Comparison of ENCODE assay signal across 10 cellular contexts in the genomic region with DNA sequence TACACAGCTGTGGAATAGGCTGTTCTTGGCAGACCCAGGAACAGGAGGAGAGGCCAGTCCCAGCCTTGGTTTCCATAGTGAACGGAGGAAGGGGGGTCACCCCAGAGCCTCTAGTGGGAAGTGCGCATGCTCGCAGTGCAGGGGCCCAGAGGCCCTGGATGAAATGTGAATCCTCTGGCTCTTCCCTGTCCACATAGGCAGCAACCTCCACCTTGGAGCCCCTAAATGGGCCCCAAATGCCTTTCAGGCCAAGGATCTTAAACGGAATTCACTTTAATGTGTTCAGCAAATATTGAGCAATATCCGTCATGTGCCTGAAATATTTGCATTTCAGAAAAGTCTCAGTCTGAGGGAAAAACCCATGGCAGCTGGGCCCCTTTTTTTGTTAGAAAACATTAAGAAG. TPM values are rescaled to one million over a fixed set of nuclear protein-coding genes. Genes with fewer than 3 reads are reported as not detected.
A peak's percentile ranks its signal among the peaks of the same experiment; 100 is the strongest.
DNase-seq lines count a peak whose midpoint lies in the region; ATAC-seq and TF ChIP-seq lines count a peak whose summit lies in the region.
"Had no signal": no experiment of that assay in that cellular context is flagged by ENCODE, and none has a peak within 500 bp of the region (broad histone marks: within the 10 kb centered on the region; RNA-seq: fewer than 3 reads in every experiment).

No MANE protein-coding gene starts in this region.

- H2AFZ ChIP-seq in SK-N-SH (ENCODE audit: low read depth) (no peak overlapping the region), osteoblast (ENCODE audit: low read length) (no peak overlapping the region)

- no peak overlapping the region for H3K27ac ChIP-seq in SK-N-SH (ENCODE audit: low read depth in 2 of 2, low read length in 1 of 2)
- no peak overlapping the region for H3K27ac ChIP-seq in heart right ventricle
- H3K27ac ChIP-seq in osteoblast (ENCODE audit: low read depth, low read length): no peak overlapping the region
- H3K27ac ChIP-seq: HL-60 had no signal

- TF ChIP-seq RAD21 in SK-N-SH (IDR thresholded peaks at IDR 0.05; ENCODE audit: low read length): no peak

- CTCF ChIA-PET in SK-N-SH (lab: Yijun Ruan, JAX): no interaction called here

- H3K9me3 ChIP-seq in BE2C (no peaks in the 10 kb centered on the region), SK-N-SH (no peaks in the 10 kb centered on the region), heart right ventricle (peaks cover 0 to 7% (median 0%) of the 10 kb centered on the region in 11 donors), osteoblast (ENCODE audit: low read depth, low read length) (no peaks in the 10 kb centered on the region)

- H3K4me2 ChIP-seq in SK-N-SH (no peak overlapping the region), osteoblast (ENCODE audit: insufficient read depth, low read length) (no peak overlapping the region)

- 29% methylated on average over 5 of the region's 5 CpGs for WGBS in SK-N-SH (ENCODE audit: low lambda C conversion rate)
- WGBS in heart right ventricle, 2 donors: 66 to 69% methylated on average over 5 of the region's 5 CpGs

- no peak overlapping the region for H3K9ac ChIP-seq in SK-N-SH

- intact Hi-C loops in heart right ventricle (cut with DNase I): no loop called here

- no peaks in the 10 kb centered on the region for H3K27me3 ChIP-seq in BE2C
- no peaks in the 10 kb centered on the region for H3K27me3 ChIP-seq in SK-N-SH (ENCODE audit: insufficient read depth)
- no peaks in the 10 kb centered on the region for H3K27me3 ChIP-seq in heart right ventricle
- no peaks in the 10 kb centered on the region for H3K27me3 ChIP-seq in osteoblast (ENCODE audit: insufficient read depth, low read length)

- no peaks in the 10 kb centered on the region for H3K9me2 ChIP-seq in SK-N-SH

- no peaks in the 10 kb centered on the region for H3F3A ChIP-seq in SK-N-SH (replicated peaks; ENCODE audit: insufficient read depth)

- TF ChIP-seq CTCF in BE2C (IDR thresholded peaks at IDR 0.05; ENCODE audit: low read depth, low read length): no peak
- no peak for TF ChIP-seq CTCF in SK-N-SH (IDR thresholded peaks at IDR 0.05)
- TF ChIP-seq CTCF in heart right ventricle (IDR thresholded peaks at IDR 0.05): no peak
- no peak for TF ChIP-seq CTCF in osteoblast (IDR thresholded peaks at IDR 0.05; ENCODE audit: extremely low read depth, low read depth, low read length)

- H3K79me2 ChIP-seq in SK-N-SH (ENCODE audit: insufficient read depth) (no peaks in the 10 kb centered on the region), osteoblast (ENCODE audit: insufficient read depth, low read length) (no peaks in the 10 kb centered on the region)

- DNase-seq in BE2C: peak; percentile 10
- DNase-seq in SK-N-SH: peak; percentile 41
- DNase-seq in heart right ventricle: peak; percentile 45 to 48
- DNase-seq in osteoblast (ENCODE audit: insufficient read length, low spot score, missing footprints): peak; percentile 29
- no peak for DNase-seq in AML-193 (lab: John Stamatoyannopoulos, UW)
- no peak for DNase-seq in kidney tubule cell (ENCODE audit: low spot score)

- H3K36me3 ChIP-seq in BE2C (no peaks in the 10 kb centered on the region), SK-N-SH (replicated peaks in 1 of 2; ENCODE audit: control insufficient read depth in 1 of 2, insufficient read depth in 2 of 2, low read length in 1 of 2) (no peaks in the 10 kb centered on the region), heart right ventricle (no peaks in the 10 kb centered on the region), osteoblast (ENCODE audit: insufficient read depth, low read length) (no peaks in the 10 kb centered on the region)

- H3K4me1 ChIP-seq in BE2C: no peaks in the 10 kb centered on the region
- H3K4me1 ChIP-seq in SK-N-SH (ENCODE audit: control insufficient read depth in 1 of 2, insufficient read depth in 2 of 2, low read depth in 1 of 2, low read length in 1 of 2): no peaks in the 10 kb centered on the region
- H3K4me1 ChIP-seq in heart right ventricle: peaks cover 0 to 7% (median 0%) of the 10 kb centered on the region in 9 donors
- no peaks in the 10 kb centered on the region for H3K4me1 ChIP-seq in osteoblast (ENCODE audit: insufficient read depth, low read length)

- H4K20me1 ChIP-seq in SK-N-SH (ENCODE audit: insufficient read depth): no peaks in the 10 kb centered on the region
- H4K20me1 ChIP-seq in osteoblast (ENCODE audit: insufficient read depth, low read length): no peaks in the 10 kb centered on the region

- POLR2A ChIA-PET in SK-N-SH (lab: Yijun Ruan, JAX): no interaction called here

- ATAC-seq in heart right ventricle (peak; percentile 73 to 90 (median 84)), HG03039 (IDR thresholded peaks at IDR 0.05; ENCODE audit: unreplicated experiment) (no peak), GM18517 (IDR thresholded peaks at IDR 0.05; ENCODE audit: unreplicated experiment) (no peak)
- ATAC-seq: stimulated activated effector memory CD8-positive, alpha-beta T cell treated with anti-CD3 and anti-CD28 coated beads, Interleukin-12 subunit alpha, Interleukin-12 subunit beta, amount 100 ng/mL, for 72 hours had no signal

- H3K4me3 ChIP-seq in BE2C (ENCODE audit: low read depth, low read length) (no peak overlapping the region), SK-N-SH (ENCODE audit: low read depth in 2 of 2, low read length in 1 of 2) (no peak overlapping the region), heart right ventricle (no peak overlapping the region), osteoblast (ENCODE audit: insufficient read depth, low read length) (no peak overlapping the region)

- TF ChIP-seq EP300 in SK-N-SH (IDR thresholded peaks at IDR 0.05; ENCODE audit: borderline replicate concordance in 1 of 2, low read depth in 1 of 2, low read length in 1 of 2): no peak

TF ChIP-seq in SK-N-SH, 30 proteins besides CTCF, POLR2A, EP300 and RAD21:
- TF ChIP-seq, protein P1, sequence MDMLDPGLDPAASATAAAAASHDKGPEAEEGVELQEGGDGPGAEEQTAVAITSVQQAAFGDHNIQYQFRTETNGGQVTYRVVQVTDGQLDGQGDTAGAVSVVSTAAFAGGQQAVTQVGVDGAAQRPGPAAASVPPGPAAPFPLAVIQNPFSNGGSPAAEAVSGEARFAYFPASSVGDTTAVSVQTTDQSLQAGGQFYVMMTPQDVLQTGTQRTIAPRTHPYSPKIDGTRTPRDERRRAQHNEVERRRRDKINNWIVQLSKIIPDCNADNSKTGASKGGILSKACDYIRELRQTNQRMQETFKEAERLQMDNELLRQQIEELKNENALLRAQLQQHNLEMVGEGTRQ (IDR thresholded peaks at IDR 0.05; ENCODE audit: borderline replicate concordance, low read depth, low read length): no peak
- TF ChIP-seq, protein P2, sequence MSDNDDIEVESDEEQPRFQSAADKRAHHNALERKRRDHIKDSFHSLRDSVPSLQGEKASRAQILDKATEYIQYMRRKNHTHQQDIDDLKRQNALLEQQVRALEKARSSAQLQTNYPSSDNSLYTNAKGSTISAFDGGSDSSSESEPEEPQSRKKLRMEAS (IDR thresholded peaks at IDR 0.05; ENCODE audit: low read depth): no peak
- TF ChIP-seq YY1 (IDR thresholded peaks at IDR 0.05; ENCODE audit: low read depth) (no peak), FOXM1 (IDR thresholded peaks at IDR 0.05; ENCODE audit: low read depth) (no peak), GATA2 (CRISPR knock-in tag; IDR thresholded peaks at IDR 0.05) (no peak), POLR2AphosphoS5 (IDR thresholded peaks at IDR 0.05; ENCODE audit: low read depth, low read length) (no peak), RFX5 (IDR thresholded peaks at IDR 0.05; ENCODE audit: low read length) (no peak), JUND (IDR thresholded peaks at IDR 0.05) (no peak), FOXJ3 (CRISPR knock-in tag; IDR thresholded peaks at IDR 0.05) (no peak)

RNA-seq across cellular contexts. Expression of a gene that starts 3.3 kb away (rescaled TPM):
- polyA plus RNA-seq in BE2C (2012; ENCODE audit: insufficient read depth, insufficient read length, low read depth): 51.9 TPM
- 23.3 and 31.6 TPM in 2 replicates for polyA plus RNA-seq in SK-N-SH (2012; rRNA removed)
- polyA plus RNA-seq in SK-N-SH (2012; cell fraction: cytosol; rRNA removed): 20.0 and 24.7 TPM in 2 replicates
- 15.4 and 18.2 TPM in 2 replicates for polyA plus RNA-seq in SK-N-SH (2012; cell fraction: nucleus; rRNA removed)
- 10 to 100 TPM; 33.2 to 54.6 (median 41.8) TPM for total RNA-seq in heart right ventricle
- 10 to 100 TPM in 1 of 2 donors, 1 to 10 TPM in 1; 6.7 to 29.0 TPM for polyA plus RNA-seq in heart right ventricle
- total RNA-seq in osteoblast: 34.7 and 51.9 TPM in 2 replicates

RNA-seq across cellular contexts. Expression of a gene that starts 42.8 kb away (rescaled TPM):
- not detected for polyA plus RNA-seq in BE2C (2012; ENCODE audit: insufficient read depth, insufficient read length, low read depth)
- polyA plus RNA-seq in SK-N-SH (2012; rRNA removed): 0.03 TPM in 2 replicates
- polyA plus RNA-seq in SK-N-SH (2012; cell fraction: cytosol; rRNA removed): 0.01 TPM in 2 replicates
- polyA plus RNA-seq in SK-N-SH (2012; cell fraction: nucleus; rRNA removed): 0.05 and 0.07 TPM in 2 replicates
- under 1 TPM in 4 of 10 donors, not detected in 6; 0.07 to 0.11 (median 0.09) TPM for total RNA-seq in heart right ventricle
- under 1 TPM in 1 of 2 donors, not detected in 1; 0.04 TPM for polyA plus RNA-seq in heart right ventricle
- not detected in 2 replicates for total RNA-seq in osteoblast

Comparison
In these comparisons a context has a peak if more than half of its experiments do, and no peak if none do; other contexts are left out.
1. DNase-seq: peak in BE2C (single experiment), SK-N-SH (single experiment), heart right ventricle (2 of 2) and osteoblast (single experiment); none in AML-193 (0 of 2) and kidney tubule cell (single experiment).
2. ATAC-seq: peak in heart right ventricle (8 of 8); none in HG03039 (single experiment) and GM18517 (single experiment).